ENCODE assay signal across 1 cellular context in the genomic region with DNA sequence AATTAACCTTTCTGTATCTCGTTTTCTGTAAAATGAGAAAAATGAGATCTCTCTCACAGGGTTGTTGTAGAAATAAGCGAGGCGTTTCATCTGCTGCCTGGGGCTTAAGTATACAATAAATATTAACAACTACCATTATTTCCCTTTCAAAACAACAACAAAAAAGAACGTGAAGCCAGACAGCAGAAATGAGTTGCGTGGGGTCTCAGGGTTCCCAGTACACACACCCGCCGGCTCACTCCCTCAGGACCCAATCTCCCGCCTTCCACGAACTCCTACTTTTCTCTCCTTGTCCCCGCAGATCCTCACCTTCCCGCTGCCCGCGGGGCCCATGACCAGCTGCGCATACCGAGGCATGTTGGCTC.
TF ChIP-seq lines count a peak whose summit lies in the region.

No MANE protein-coding gene starts in this region.

TF ChIP-seq in HCT116, 20 proteins besides CTCF, POLR2A, EP300 and RAD21 (continued from another document):
- TF ChIP-seq JUND (IDR thresholded peaks at IDR 0.05) (no peak), SP1 (IDR thresholded peaks at IDR 0.05; ENCODE audit: low read depth) (no peak), ELF1 (IDR thresholded peaks at IDR 0.05; ENCODE audit: borderline replicate concordance, low read depth) (no peak)
